7 cellular contexts compared by ENCODE assay signal in the genomic region with DNA sequence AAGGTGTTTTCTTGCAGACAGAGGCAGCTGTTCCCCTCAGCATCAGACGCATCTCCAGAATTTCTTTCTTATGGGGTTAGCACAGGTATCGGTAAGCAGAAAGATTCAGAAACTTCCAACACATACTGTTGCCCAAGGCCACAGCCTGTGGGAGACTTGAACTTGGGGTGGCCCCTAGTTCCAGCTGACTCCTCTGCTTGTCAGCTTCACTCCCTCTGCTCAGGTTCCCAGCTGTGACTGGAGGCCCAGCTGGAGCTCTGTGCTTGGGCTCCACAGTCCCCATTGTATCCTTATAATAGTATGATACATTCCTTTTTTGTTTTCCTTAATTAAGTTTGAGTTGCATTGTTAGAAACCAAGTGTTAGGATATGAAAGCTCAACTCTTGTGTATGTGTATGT.
"Had no signal": no experiment of that assay in that cellular context is flagged by ENCODE, and none has a peak within 500 bp of the region (broad histone marks: within the 10 kb centered on the region; RNA-seq: fewer than 3 reads in every experiment).

No MANE protein-coding gene starts in this region.

- H3K9me3 ChIP-seq: HAP-1 had no signal

- H3K36me3 ChIP-seq: HAP-1 had no signal

- H2AFZ ChIP-seq: GM23248 had no signal

- DNase-seq: GM23248, GOT3, H7, HFFc6, IMR-90, KBM-7 had no signal

- H3K4me3 ChIP-seq: GM23248, HAP-1 had no signal

- H3K27ac ChIP-seq: GM23248 had no signal
